In genomic region chr1:173344034-173344743, GRCh38 we compare ENCODE assay signal across 1 cellular context.
TF ChIP-seq lines count a peak whose summit lies in the region.

No MANE protein-coding gene starts in this region.

TF ChIP-seq in WTC11, 78 proteins besides CTCF, POLR2A, EP300 and RAD21 (continued from another document):
- TF ChIP-seq PRDM15 (CRISPR knock-in tag; IDR thresholded peaks at IDR 0.05) (no peak), ZNF512 (CRISPR knock-in tag; IDR thresholded peaks at IDR 0.05; ENCODE audit: borderline replicate concordance) (no peak)
